In genomic region chr13:61463027-61463426, GRCh38 we compare ENCODE assay signal across 1 cellular context.
TF ChIP-seq lines count a peak whose summit lies in the region.

No MANE protein-coding gene starts in this region.

TF ChIP-seq in H1, 55 proteins besides CTCF, POLR2A, EP300 and RAD21 (continued from another document):
- TF ChIP-seq CHD1 (IDR thresholded peaks at IDR 0.05; ENCODE audit: low read depth, low read length) (no peak), SIX5 (IDR thresholded peaks at IDR 0.05; ENCODE audit: low read depth, low read length) (no peak), CHD2 (IDR thresholded peaks at IDR 0.05; ENCODE audit: low read length) (no peak), RXRA (IDR thresholded peaks at IDR 0.05; ENCODE audit: insufficient read depth, low read depth, low read length) (no peak), JUN (IDR thresholded peaks at IDR 0.05; ENCODE audit: low read depth, low read length) (no peak), CBX8 (IDR thresholded peaks at IDR 0.05; ENCODE audit: borderline replicate concordance, low read depth, low read length) (no peak), ATF3 (IDR thresholded peaks at IDR 0.05; ENCODE audit: insufficient read depth, low read depth, low read length) (no peak), HDAC6 (IDR thresholded peaks at IDR 0.05; ENCODE audit: low read depth, low read length) (no peak), SIN3A (conservative IDR thresholded peaks at IDR 0.05 in 1 of 2, IDR thresholded peaks at IDR 0.05 in 1 of 2; ENCODE audit: low read depth in 1 of 2, low read length in 2 of 2) (no peak), TAF7 (optimal IDR thresholded peaks at IDR 0.05; ENCODE audit: borderline replicate concordance, low read depth, low read length) (no peak)
